Comparison of ENCODE assay signal across 22 cellular contexts in genomic region chr6:40258531-40258930, GRCh38.
"Had no signal": no experiment of that assay in that cellular context is flagged by ENCODE, and none has a peak within 500 bp of the region (broad histone marks: within the 10 kb centered on the region; RNA-seq: fewer than 3 reads in every experiment).

No MANE protein-coding gene starts in this region.

- H3K36me3 ChIP-seq: gastrocnemius medialis, neural progenitor cell, ovary, spleen, thoracic aorta, tibial nerve, upper lobe of left lung had no signal

- ATAC-seq: effector memory CD8-positive, alpha-beta T cell; gastrocnemius medialis; left lobe of liver; mucosa of descending colon; natural killer cell treated with Interleukin-12 subunit alpha and Interleukin-12 subunit beta and Interleukin-15 and Interleukin-18, amount 100 ng/mL, for 72 hours; psoas muscle; right cardiac atrium; stimulated activated naive B cell treated with anti-CD40 and anti-IgM and Interleukin-4, amounts not matched to agents 10 μg/mL and 1 μg/mL and 100 μg/mL, for 72 hours had no signal

- H3K4me1 ChIP-seq: gastrocnemius medialis, psoas muscle, spleen, tibial nerve, upper lobe of left lung had no signal

- H3K27ac ChIP-seq: gastrocnemius medialis, neural progenitor cell, ovary, psoas muscle, skin epidermis, spleen, thoracic aorta, tibial nerve, upper lobe of left lung had no signal

- H2AFZ ChIP-seq: neural progenitor cell had no signal

- FAIRE-seq: kidney, urothelium cell line had no signal

- H3K4me2 ChIP-seq: neural progenitor cell had no signal

- H3K27me3 ChIP-seq: gastrocnemius medialis, neural progenitor cell, ovary, tibial nerve, upper lobe of left lung had no signal

- H3K4me3 ChIP-seq: gastrocnemius medialis, lung, mucosa of descending colon, neural progenitor cell, ovary, psoas muscle, skin epidermis, spleen, thoracic aorta, tibial nerve, upper lobe of left lung had no signal

- DNase-seq: cortex of kidney; effector memory CD8-positive, alpha-beta T cell; gastrocnemius medialis; head of caudate nucleus; kidney; mucosa of descending colon; naive B cell; ovary; posterior cingulate gyrus; psoas muscle; right cardiac atrium; spleen; stimulated activated naive B cell treated with anti-CD40 and anti-IgM and Interleukin-4, amounts not matched to agents 10 μg/mL and 1 μg/mL and 100 μg/mL, for 72 hours; upper lobe of left lung had no signal

- H3K9ac ChIP-seq: neural progenitor cell had no signal

- H3K9me3 ChIP-seq: gastrocnemius medialis, mucosa of descending colon, ovary, psoas muscle, spleen, thoracic aorta, tibial nerve, upper lobe of left lung had no signal
